19 cellular contexts compared by ENCODE assay signal in the genomic region with DNA sequence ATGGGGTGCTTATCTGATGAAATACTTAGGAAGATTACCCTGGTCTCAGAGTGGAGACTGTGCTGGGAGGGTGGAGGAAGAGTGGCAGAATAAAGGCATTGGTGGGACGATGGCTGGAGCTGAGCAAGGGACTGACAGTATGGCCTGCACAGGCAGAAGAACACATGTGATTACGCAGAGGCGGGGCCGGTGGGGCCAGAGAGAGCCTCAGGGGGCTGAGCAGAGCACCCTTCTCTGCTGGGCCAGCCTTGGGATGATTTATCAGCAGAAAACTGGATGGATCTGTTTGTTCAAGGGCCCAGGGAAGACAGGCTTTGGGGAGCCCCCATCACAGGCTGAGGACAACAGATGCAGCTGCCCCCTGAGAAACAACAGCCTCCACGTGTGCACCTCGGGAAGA.
DNase-seq lines count a peak whose midpoint lies in the region; ATAC-seq and TF ChIP-seq lines count a peak whose summit lies in the region.
"Had no signal": no experiment of that assay in that cellular context is flagged by ENCODE, and none has a peak within 500 bp of the region (broad histone marks: within the 10 kb centered on the region; RNA-seq: fewer than 3 reads in every experiment).

No MANE protein-coding gene starts in this region.

- in situ Hi-C loops in ACHN (cut with HindIII; ENCODE audit: low pct_ligation_motif_present, low pct_unique_long_range_greater_than_20kb, low sequenced_read_pairs), result no loop called here

- H3K4me1 ChIP-seq in Peyer's patch, result no peaks in the 10 kb centered on the region
- H3K4me1 ChIP-seq: BE2C, Caco-2 had no signal

- CTCF ChIA-PET in activated CD8-positive, alpha-beta T cell treated with anti-CD3 and anti-CD28 coated beads for 36 hours (lab: Charles Lee), result no interaction called here
- CTCF ChIA-PET in activated CD8-positive, alpha-beta T cell treated with anti-CD3 and anti-CD28 coated beads, Interleukin-2, amount 10 ng/mL, durations not matched to agents 7 days and 5 days (lab: Charles Lee), result interaction anchor here (1.0 kb wide), 1 partner anchor 11 kb away, joined by 4 read pairs; no protein-coding TSS in a partner anchor

- no peak overlapping the region for H3K4me3 Mint-ChIP-seq in activated CD8-positive, alpha-beta T cell treated with anti-CD3 and anti-CD28 coated beads for 36 hours
- H3K4me3 Mint-ChIP-seq in activated CD8-positive, alpha-beta T cell treated with anti-CD3 and anti-CD28 coated beads, Interleukin-2, amount 10 ng/mL, durations not matched to agents 7 days and 5 days, result no peak overlapping the region
- H3K4me3 Mint-ChIP-seq in glutamatergic neuron (ENCODE audit: unreplicated experiment), result peak overlapping the region; percentile 12
- H3K4me3 Mint-ChIP-seq: CD4-positive, CD25-positive, alpha-beta regulatory T cell; CD8-positive, alpha-beta memory T cell had no signal

- no peaks in the 10 kb centered on the region for H3K27me3 ChIP-seq in Peyer's patch
- H3K27me3 ChIP-seq: BE2C had no signal

- peak; percentile 12 for DNase-seq in activated CD8-positive, alpha-beta T cell treated with anti-CD3 and anti-CD28 coated beads for 36 hours
- DNase-seq in activated CD8-positive, alpha-beta T cell treated with anti-CD3 and anti-CD28 coated beads, Interleukin-2, amount 10 ng/mL, durations not matched to agents 7 days and 5 days, result no peak
- DNase-seq in LHCN-M2 (ENCODE audit: low read depth), result peak; percentile 46
- no peak for DNase-seq in glutamatergic neuron
- DNase-seq in ACHN, result no peak
- DNase-seq in Peyer's patch, result no peak
- no peak for DNase-seq in GM19238 (ENCODE audit: insufficient read length, low spot score)
- DNase-seq: 8988T; BE2C; C1 segment of cervical spinal cord; Caco-2; CD4-positive, CD25-positive, alpha-beta regulatory T cell; CD8-positive, alpha-beta memory T cell; GDM1; HCEC 1CT; IMR-90 had no signal

- no peaks in the 10 kb centered on the region for H3K36me3 ChIP-seq in Peyer's patch
- H3K36me3 ChIP-seq: BE2C had no signal

- H3K9me3 Mint-ChIP-seq in activated CD8-positive, alpha-beta T cell treated with anti-CD3 and anti-CD28 coated beads for 36 hours, result peaks cover 7% of the 10 kb centered on the region
- peaks cover 9% of the 10 kb centered on the region for H3K9me3 Mint-ChIP-seq in activated CD8-positive, alpha-beta T cell treated with anti-CD3 and anti-CD28 coated beads, Interleukin-2, amount 10 ng/mL, durations not matched to agents 7 days and 5 days (ENCODE audit: insufficient read depth)
- H3K9me3 Mint-ChIP-seq in glutamatergic neuron (ENCODE audit: unreplicated experiment), result peaks cover 18% of the 10 kb centered on the region

- intact Hi-C loops in activated CD8-positive, alpha-beta T cell treated with anti-CD3 and anti-CD28 coated beads for 36 hours (cut with micrococcal nuclease), result no loop called here

- no peaks in the 10 kb centered on the region for H3K27me3 Mint-ChIP-seq in activated CD8-positive, alpha-beta T cell treated with anti-CD3 and anti-CD28 coated beads for 36 hours
- no peaks in the 10 kb centered on the region for H3K27me3 Mint-ChIP-seq in activated CD8-positive, alpha-beta T cell treated with anti-CD3 and anti-CD28 coated beads, Interleukin-2, amount 10 ng/mL, durations not matched to agents 7 days and 5 days (ENCODE audit: low read depth)
- H3K27me3 Mint-ChIP-seq in glutamatergic neuron (ENCODE audit: unreplicated experiment), result peaks cover 13% of the 10 kb centered on the region

- no peak for TF ChIP-seq CTCF in activated CD8-positive, alpha-beta T cell treated with anti-CD3 and anti-CD28 coated beads for 36 hours (IDR thresholded peaks at IDR 0.05)
- no peak for TF ChIP-seq CTCF in glutamatergic neuron (IDR thresholded peaks at IDR 0.05; ENCODE audit: partially characterized antibody, unreplicated experiment)
- no peak for TF ChIP-seq CTCF in Peyer's patch (IDR thresholded peaks at IDR 0.05)

- no peak overlapping the region for H3K4me3 ChIP-seq in Peyer's patch
- H3K4me3 ChIP-seq: K562 had no signal

- H3K36me3 Mint-ChIP-seq in activated CD8-positive, alpha-beta T cell treated with anti-CD3 and anti-CD28 coated beads for 36 hours (ENCODE audit: low read depth), result no peaks in the 10 kb centered on the region
- no peaks in the 10 kb centered on the region for H3K36me3 Mint-ChIP-seq in activated CD8-positive, alpha-beta T cell treated with anti-CD3 and anti-CD28 coated beads, Interleukin-2, amount 10 ng/mL, durations not matched to agents 7 days and 5 days (ENCODE audit: low read depth)
- H3K36me3 Mint-ChIP-seq in glutamatergic neuron (ENCODE audit: unreplicated experiment), result peaks cover 25% of the 10 kb centered on the region
- H3K36me3 Mint-ChIP-seq: CD4-positive, CD25-positive, alpha-beta regulatory T cell had no signal

- H3K4me1 Mint-ChIP-seq in activated CD8-positive, alpha-beta T cell treated with anti-CD3 and anti-CD28 coated beads for 36 hours (ENCODE audit: low read depth), result no peaks in the 10 kb centered on the region
- no peaks in the 10 kb centered on the region for H3K4me1 Mint-ChIP-seq in activated CD8-positive, alpha-beta T cell treated with anti-CD3 and anti-CD28 coated beads, Interleukin-2, amount 10 ng/mL, durations not matched to agents 7 days and 5 days (ENCODE audit: low read depth)
- peaks cover 32% of the 10 kb centered on the region for H3K4me1 Mint-ChIP-seq in glutamatergic neuron (ENCODE audit: low read depth, unreplicated experiment)
- H3K4me1 Mint-ChIP-seq: CD4-positive, CD25-positive, alpha-beta regulatory T cell; CD8-positive, alpha-beta memory T cell had no signal

- no peak for ATAC-seq in activated CD8-positive, alpha-beta T cell treated with anti-CD3 and anti-CD28 coated beads for 36 hours
- ATAC-seq in activated CD8-positive, alpha-beta T cell treated with anti-CD3 and anti-CD28 coated beads, Interleukin-2, amount 10 ng/mL, durations not matched to agents 7 days and 5 days, result no peak
- ATAC-seq in GM18517 (IDR thresholded peaks at IDR 0.05; ENCODE audit: unreplicated experiment), result no peak
- ATAC-seq: K562 had no signal

- POLR2A ChIA-PET in activated CD8-positive, alpha-beta T cell treated with anti-CD3 and anti-CD28 coated beads for 36 hours (lab: Charles Lee), result no interaction called here
- POLR2A ChIA-PET in activated CD8-positive, alpha-beta T cell treated with anti-CD3 and anti-CD28 coated beads, Interleukin-2, amount 10 ng/mL, durations not matched to agents 7 days and 5 days (lab: Charles Lee), result no interaction called here

- H3K9me3 ChIP-seq in Peyer's patch, result peaks cover 0 to under 1% (median 0%) of the 10 kb centered on the region in 4 donors
- H3K9me3 ChIP-seq: BE2C had no signal

- H3K27ac Mint-ChIP-seq in activated CD8-positive, alpha-beta T cell treated with anti-CD3 and anti-CD28 coated beads for 36 hours, result no peak overlapping the region
- H3K27ac Mint-ChIP-seq in activated CD8-positive, alpha-beta T cell treated with anti-CD3 and anti-CD28 coated beads, Interleukin-2, amount 10 ng/mL, durations not matched to agents 7 days and 5 days, result no peak overlapping the region
- H3K27ac Mint-ChIP-seq in glutamatergic neuron (ENCODE audit: unreplicated experiment), result peak overlapping the region; percentile 23
- H3K27ac Mint-ChIP-seq: CD4-positive, CD25-positive, alpha-beta regulatory T cell; CD8-positive, alpha-beta memory T cell had no signal

- no peak for TF ChIP-seq POLR2A in Peyer's patch (IDR thresholded peaks at IDR 0.05)

- H3K27ac ChIP-seq in Peyer's patch, result no peak overlapping the region
- H3K27ac ChIP-seq: HL-60 had no signal

Comparison
In these comparisons a context has a peak if more than half of its experiments do, and no peak if none do; other contexts are left out.
1. DNase-seq: peak in activated CD8-positive, alpha-beta T cell treated with anti-CD3 and anti-CD28 coated beads for 36 hours (single experiment) and LHCN-M2 (single experiment); none in activated CD8-positive, alpha-beta T cell treated with anti-CD3 and anti-CD28 coated beads, Interleukin-2, amount 10 ng/mL, durations not matched to agents 7 days and 5 days (single experiment), glutamatergic neuron (single experiment), ACHN (single experiment), Peyer's patch (0 of 3) and GM19238 (single experiment).